In genomic region chr6:90584636-90585255, GRCh38 we compare ENCODE assay signal across 8 cellular contexts. TPM values are rescaled to one million over a fixed set of nuclear protein-coding genes. Genes with fewer than 3 reads are reported as not detected.
DNase-seq lines count a peak whose midpoint lies in the region; ATAC-seq and TF ChIP-seq lines count a peak whose summit lies in the region.

No MANE protein-coding gene starts in this region.

- H3K9me3 Mint-ChIP-seq in activated T-helper 17 cell treated with anti-CD3 and anti-CD28 coated beads, Interleukin-2, amount 50 U/mL, for 72 hours, result no peaks in the 10 kb centered on the region
- no peaks in the 10 kb centered on the region for H3K9me3 Mint-ChIP-seq in natural killer cell

- DNase-seq in GM12865 (ENCODE audit: low read depth) (peak; percentile 38), natural killer cell (no peak), ecto neural progenitor cell (ENCODE audit: low spot score) (no peak), 8988T (no peak), NCI-H2227 treated with DMSO at 0.1 percent for 48 hours (lab: John Stamatoyannopoulos, UW) (no peak)

- intact Hi-C loops in natural killer cell (cut with micrococcal nuclease), result no loop called here

- H3K4me1 Mint-ChIP-seq in activated T-helper 17 cell treated with anti-CD3 and anti-CD28 coated beads, Interleukin-2, amount 50 U/mL, for 72 hours, result peaks cover 15% of the 10 kb centered on the region
- H3K4me1 Mint-ChIP-seq in natural killer cell, result peaks cover 43 to 45% of the 10 kb centered on the region in 2 donors

- peak overlapping the region; percentile 99 for H3K4me3 Mint-ChIP-seq in activated T-helper 17 cell treated with anti-CD3 and anti-CD28 coated beads, Interleukin-2, amount 50 U/mL, for 72 hours
- H3K4me3 Mint-ChIP-seq in natural killer cell, result peak overlapping the region; percentile 96

- no peaks in the 10 kb centered on the region for H3K27me3 Mint-ChIP-seq in activated T-helper 17 cell treated with anti-CD3 and anti-CD28 coated beads, Interleukin-2, amount 50 U/mL, for 72 hours
- H3K27me3 Mint-ChIP-seq in natural killer cell (ENCODE audit: low read depth in 2 of 2), result peaks cover 7 to 15% of the 10 kb centered on the region in 2 donors

- peak overlapping the region; percentile 79 for H3K4me3 ChIP-seq in GM12865 (ENCODE audit: low read depth, low read length)

- H3K27ac Mint-ChIP-seq in activated T-helper 17 cell treated with anti-CD3 and anti-CD28 coated beads, Interleukin-2, amount 50 U/mL, for 72 hours, result peak overlapping the region; percentile 100
- peak overlapping the region; percentile 55 to 95 for H3K27ac Mint-ChIP-seq in natural killer cell

- TF ChIP-seq CTCF in GM12865 (IDR thresholded peaks at IDR 0.05; ENCODE audit: insufficient read depth, low read depth, low read length, missing control alignments) (no peak), natural killer cell (IDR thresholded peaks at IDR 0.05) (no peak)

- peak; percentile 25 for ATAC-seq in HG02973 (IDR thresholded peaks at IDR 0.05; ENCODE audit: unreplicated experiment)
- ATAC-seq in activated T-helper 17 cell treated with anti-CD3 and anti-CD28 coated beads, Interleukin-2, amount 50 U/mL, for 72 hours (replicated peaks), result no peak
- ATAC-seq in natural killer cell, result no peak
- ATAC-seq in GM21447 (IDR thresholded peaks at IDR 0.05; ENCODE audit: unreplicated experiment), result no peak

- peaks cover 21% of the 10 kb centered on the region for H3K36me3 Mint-ChIP-seq in activated T-helper 17 cell treated with anti-CD3 and anti-CD28 coated beads, Interleukin-2, amount 50 U/mL, for 72 hours (ENCODE audit: low read depth)
- H3K36me3 Mint-ChIP-seq in natural killer cell, result no peaks in the 10 kb centered on the region

RNA-seq across cellular contexts. Expression of gene MAP3K7, which starts 2.1 kb away (rescaled TPM):
- 10 to 100 TPM; 21.9 to 25.8 TPM for total RNA-seq in activated T-helper 17 cell treated with anti-CD3 and anti-CD28 coated beads, Interleukin-2, amount 50 U/mL, for 72 hours
- total RNA-seq in natural killer cell, result 10 to 100 TPM; 17.5 to 30.2 (median 27.5) TPM
